In genomic region chr16:89257281-89257731, GRCh38 we compare ENCODE assay signal across 8 cellular contexts. TPM values are rescaled to one million over a fixed set of nuclear protein-coding genes. Genes with fewer than 3 reads are reported as not detected.
DNase-seq lines count a peak whose midpoint lies in the region; ATAC-seq and TF ChIP-seq lines count a peak whose summit lies in the region.

No MANE protein-coding gene starts in this region.

- H3K4me1 ChIP-seq in GM23338 (ENCODE audit: insufficient read depth) (peaks cover 6% of the 10 kb centered on the region; the same call in 1 of the 2 replicates), colonic mucosa (peaks cover 12% of the 10 kb centered on the region), mesendoderm (ENCODE audit: control insufficient read depth, low read depth, low read length) (no peaks in the 10 kb centered on the region)

- H2BK120ac ChIP-seq in mesendoderm (ENCODE audit: low read depth, low read length): no peak overlapping the region

- H3K27me3 ChIP-seq in GM23338 (ENCODE audit: insufficient read depth) (peaks cover 19% of the 10 kb centered on the region), colonic mucosa (peaks cover 6% of the 10 kb centered on the region), mesendoderm (ENCODE audit: insufficient read depth, low read length, poor library complexity) (no peaks in the 10 kb centered on the region)

- H3K18ac ChIP-seq in mesendoderm (ENCODE audit: low read length): no peak overlapping the region

- H3K56ac ChIP-seq in mesendoderm (ENCODE audit: low read length): peak overlapping the region; percentile 79

- H3K79me1 ChIP-seq in mesendoderm (ENCODE audit: low read length): no peaks in the 10 kb centered on the region

- no peaks in the 10 kb centered on the region for H4K20me1 ChIP-seq in GM23338 (replicated peaks; ENCODE audit: insufficient read depth)

- H3K4me3 ChIP-seq in GM23338: peak overlapping the region; percentile 65
- peak overlapping the region; percentile 41 for H3K4me3 ChIP-seq in colonic mucosa
- H3K4me3 ChIP-seq in mesendoderm (ENCODE audit: low read length): no peak overlapping the region

- DNase-seq in GM23338 (ENCODE audit: low spot score) (peak; percentile 52), colonic mucosa (no peak), mesendoderm (no peak), NOMO-1 (lab: John Stamatoyannopoulos, UW; ENCODE audit: unreplicated experiment in 2 of 2) (no peak)
- no peak for DNase-seq in activated effector memory CD4-positive, alpha-beta T cell treated with anti-CD3 and anti-CD28 coated beads, Interleukin-2, amount 50 U/mL, for 16 hours

- H3K9ac ChIP-seq in colonic mucosa (ENCODE audit: low read depth in 2 of 2, low read length in 2 of 2) (peak overlapping the region; percentile 46 to 60), mesendoderm (ENCODE audit: low read length) (peak overlapping the region; percentile 50)

- H3K36me3 ChIP-seq in GM23338 (ENCODE audit: insufficient read depth) (no peaks in the 10 kb centered on the region), colonic mucosa (no peaks in the 10 kb centered on the region), mesendoderm (ENCODE audit: control insufficient read depth, insufficient read depth, low read length) (no peaks in the 10 kb centered on the region)

- no peak overlapping the region for H4K8ac ChIP-seq in mesendoderm (ENCODE audit: low read depth, low read length)

- no peaks in the 10 kb centered on the region for H3K9me2 ChIP-seq in GM23338 (ENCODE audit: insufficient read depth)

- peaks cover 8% of the 10 kb centered on the region; the same call in 2 of the 3 replicates for H3K36me3 Mint-ChIP-seq in GM23338 (ENCODE audit: low read depth)

- peaks cover 3% of the 10 kb centered on the region for H3K9me3 Mint-ChIP-seq in GM23338

- ATAC-seq in GM23338 (peak; percentile 76), GM18502 (IDR thresholded peaks at IDR 0.05; ENCODE audit: poor library complexity, unreplicated experiment) (no peak), GM18498 (IDR thresholded peaks at IDR 0.05; ENCODE audit: unreplicated experiment) (no peak)

- H2BK15ac ChIP-seq in mesendoderm (replicated peaks; ENCODE audit: low read depth): no peak overlapping the region

- H3K79me2 ChIP-seq in GM23338 (replicated peaks; ENCODE audit: insufficient read depth): no peaks in the 10 kb centered on the region
- H3K79me2 ChIP-seq in mesendoderm (ENCODE audit: control insufficient read depth, insufficient read depth, low read length): no peaks in the 10 kb centered on the region

- H2AK5ac ChIP-seq in mesendoderm (ENCODE audit: low read length): no peak overlapping the region

- no CpG with 5 or more reads among the region's 44 CpGs for WGBS in mesendoderm (ENCODE audit: extremely low coverage, insufficient coverage, low lambda C conversion rate)

- H3K27me3 Mint-ChIP-seq in GM23338 (ENCODE audit: insufficient read depth, low read depth, poor library complexity): peaks cover 23% of the 10 kb centered on the region

- H3K27ac Mint-ChIP-seq in GM23338: no peak overlapping the region

- peak overlapping the region; percentile 81 for H2AFZ ChIP-seq in GM23338

- H4K5ac ChIP-seq in mesendoderm (ENCODE audit: low read length): no peak overlapping the region

- no peak overlapping the region for H2BK5ac ChIP-seq in mesendoderm (ENCODE audit: low read length)

- H3K9me3 ChIP-seq in colonic mucosa: no peaks in the 10 kb centered on the region

- TF ChIP-seq CTCF in 22Rv1 (IDR thresholded peaks at IDR 0.05) (no peak), GM23338 (conservative IDR thresholded peaks at IDR 0.05; ENCODE audit: low read depth in 2 of 2) (no peak), colonic mucosa (IDR thresholded peaks at IDR 0.05) (no peak)

- H3K4me1 Mint-ChIP-seq in GM23338: peaks cover 12% of the 10 kb centered on the region

- H3K4me3 Mint-ChIP-seq in GM23338: peak overlapping the region; percentile 59

- no peaks in the 10 kb centered on the region for H3F3A ChIP-seq in GM23338 (replicated peaks; ENCODE audit: low read depth)

- H3K4me2 ChIP-seq in GM23338 (peak overlapping the region; percentile 88), mesendoderm (ENCODE audit: low read length) (peak overlapping the region; percentile 54)

- H3K23ac ChIP-seq in mesendoderm (ENCODE audit: low read length): no peak overlapping the region

- H3K27ac ChIP-seq in 22Rv1: peak overlapping the region; percentile 34; the same call in 1 of the 2 replicates
- no peak overlapping the region for H3K27ac ChIP-seq in GM23338 (ENCODE audit: low read depth)
- H3K27ac ChIP-seq in colonic mucosa: no peak overlapping the region
- H3K27ac ChIP-seq in mesendoderm (ENCODE audit: low read depth, low read length): no peak overlapping the region

- peak overlapping the region; percentile 21 for H3K4ac ChIP-seq in mesendoderm (ENCODE audit: low read depth, low read length)

- intact Hi-C loops in colonic mucosa (cut with DNase I): no loop called here

TF ChIP-seq in GM23338, 12 proteins besides CTCF, POLR2A, EP300 and RAD21 (continues in another document):
- TF ChIP-seq EZH2 (IDR thresholded peaks at IDR 0.05; ENCODE audit: low read depth, unreplicated experiment) (no peak), POLR2AphosphoS5 (IDR thresholded peaks at IDR 0.05; ENCODE audit: low read depth) (no peak), CREB1 (CRISPR knock-in tag; IDR thresholded peaks at IDR 0.05; ENCODE audit: low read depth) (no peak), ZNF114 (CRISPR knock-in tag; IDR thresholded peaks at IDR 0.05) (no peak), STAT1 (IDR thresholded peaks at IDR 0.05; ENCODE audit: unreplicated experiment) (no peak), ZNF331 (CRISPR knock-in tag; IDR thresholded peaks at IDR 0.05; ENCODE audit: low read depth) (no peak), ETS1 (IDR thresholded peaks at IDR 0.05) (no peak), EZH2phosphoT487 (IDR thresholded peaks at IDR 0.05; ENCODE audit: unreplicated experiment) (no peak), REST (IDR thresholded peaks at IDR 0.05; ENCODE audit: unreplicated experiment) (no peak)

RNA-seq across cellular contexts. Expression of gene ZNF778, which starts 39.8 kb away (rescaled TPM):
- total RNA-seq in GM23338 (2014; rRNA removed; shearing (Covaris generic)): 18.1 and 43.4 TPM in 2 replicates
- polyA plus RNA-seq in GM23338 (2016; fragmentation: Nextera tagmentation; extraction: Ambion mirVana): 5.4 and 7.9 TPM in 2 replicates
- total RNA-seq in colonic mucosa: 1 to 10 TPM; 3.9 to 6.4 TPM
- polyA plus RNA-seq in mesendoderm (2013, experiment 1 of 2): 11.0 TPM
- 11.9 TPM for polyA plus RNA-seq in mesendoderm (2013, experiment 2 of 2)

RNA-seq across cellular contexts. Expression of gene SLC22A31, which starts 57.0 kb away (rescaled TPM):
- total RNA-seq in GM23338 (2014; rRNA removed; shearing (Covaris generic)): 7.9 and 13.8 TPM in 2 replicates
- polyA plus RNA-seq in GM23338 (2016; fragmentation: Nextera tagmentation; extraction: Ambion mirVana): 2.1 TPM in 2 replicates
- total RNA-seq in colonic mucosa: 1 to 10 TPM in 1 of 2 donors, not detected in 1; 1.3 TPM
- polyA plus RNA-seq in mesendoderm (2013, experiment 1 of 2): 2.1 TPM
- 2.1 TPM for polyA plus RNA-seq in mesendoderm (2013, experiment 2 of 2)
